Comparison of ENCODE assay signal across 10 cellular contexts in the genomic region with DNA sequence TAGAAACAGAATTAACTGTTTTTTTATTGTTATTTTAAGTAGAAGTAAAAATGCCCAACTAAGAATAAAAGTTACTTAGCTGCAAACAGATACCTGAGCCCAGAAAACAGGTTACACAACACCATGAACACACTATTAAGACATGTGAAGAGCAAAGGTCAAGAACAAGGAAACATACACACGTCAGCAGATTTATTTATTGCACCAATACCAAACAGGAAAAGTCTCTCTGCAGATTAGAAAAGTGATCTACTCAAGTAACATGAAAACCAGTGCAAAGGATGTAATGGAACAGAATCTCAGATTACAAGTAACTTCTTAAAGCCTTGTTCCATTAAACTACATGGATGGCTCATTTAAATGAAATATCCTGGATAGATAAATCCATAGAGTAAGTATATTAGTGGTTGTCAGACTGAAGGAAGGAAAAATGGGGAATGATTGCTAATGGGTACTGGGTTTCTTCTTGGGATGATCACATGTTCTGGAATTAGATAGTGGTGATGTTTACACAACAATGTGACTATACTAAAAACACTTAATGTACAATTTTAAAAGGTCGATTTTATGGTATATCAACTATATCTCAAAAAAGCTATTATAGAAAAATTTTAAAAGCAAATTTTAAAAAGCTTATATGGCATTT. TPM values are rescaled to one million over a fixed set of nuclear protein-coding genes. Genes with fewer than 3 reads are reported as not detected.
DNase-seq lines count a peak whose midpoint lies in the region; ATAC-seq, FAIRE-seq and TF ChIP-seq lines count a peak whose summit lies in the region.
"Had no signal": no experiment of that assay in that cellular context is flagged by ENCODE, and none has a peak within 500 bp of the region (broad histone marks: within the 10 kb centered on the region; RNA-seq: fewer than 3 reads in every experiment).

No MANE protein-coding gene starts in this region.

- POLR2A ChIA-PET in GM12878 (lab: Charles Lee), result interaction anchor here (0.7 kb wide), 2 partner anchors 12 to 20 kb away, joined by 3 to 5 read pairs; no protein-coding TSS in a partner anchor

- DNase-seq in left cardiac atrium (no peak), right atrium auricular region (ENCODE audit: low spot score) (no peak), GM12878 (ENCODE audit: low read depth, low spot score) (no peak), left colon (no peak), type B pancreatic cell (ENCODE audit: extremely low spot score, unreplicated experiment) (no peak), amniotic stem cell (lab: John Stamatoyannopoulos, UW) (no peak), G401 (ENCODE audit: low spot score) (no peak)
- DNase-seq in stimulated activated CD4-positive, alpha-beta T cell treated with anti-CD3 and anti-CD28 coated beads, Interleukin-12 subunit alpha, Interleukin-12 subunit beta, amount 100 ng/mL, for 4 hours, result no peak
- DNase-seq: H7 had no signal

- CTCF ChIA-PET in GM12878 (lab: Yijun Ruan, JAX), result no interaction called here

- no peak overlapping the region for H3K9ac ChIP-seq in GM12878 (ENCODE audit: control insufficient read depth, insufficient read depth, low read length)

- no peak for FAIRE-seq in GM12878 (lab: Jason Lieb, UNC)
- FAIRE-seq: GM18507 had no signal

- no peaks in the 10 kb centered on the region for H3K27me3 Mint-ChIP-seq in type B pancreatic cell

- WGBS in GM12878 (ENCODE audit: insufficient coverage, insufficient replicate concordance, low lambda C conversion rate, missing lambda C conversion rate), result 64% methylated on average over 2 of the region's 2 CpGs

- TF ChIP-seq POLR2A in GM12878 (IDR thresholded peaks at IDR 0.05; ENCODE audit: low read depth, low read length), result no peak

- H4K20me1 ChIP-seq in GM12878 (ENCODE audit: control insufficient read depth, insufficient read depth), result no peaks in the 10 kb centered on the region

- H3K4me1 Mint-ChIP-seq in type B pancreatic cell (ENCODE audit: unreplicated experiment), result peaks cover 9% of the 10 kb centered on the region

- H3K4me2 ChIP-seq in GM12878 (ENCODE audit: control insufficient read depth, insufficient read depth), result 0 out of 2 replicates have a peak overlapping the region, but pooled peaks have one; percentile 25

- TF ChIP-seq RAD21 in GM12878 (IDR thresholded peaks at IDR 0.05; ENCODE audit: insufficient read depth, low read depth, low read length), result no peak

- peaks cover 0 to 14% of the 10 kb centered on the region in 2 donors for H3K4me1 ChIP-seq in right atrium auricular region
- peaks cover 3% of the 10 kb centered on the region; the same call in 1 of the 2 replicates for H3K4me1 ChIP-seq in GM12878 (ENCODE audit: control insufficient read depth, insufficient read depth, low read length)

- in situ Hi-C loops in GM12878 (cut with MboI) (no loop called here), G401 (cut with HindIII; ENCODE audit: low sequenced_read_pairs) (no loop called here)

- BruUV-seq in GM12878 (replicated peaks; lab: Mats Ljungman, UMichigan), result no TSS peak

- no peaks in the 10 kb centered on the region for H3K9me3 Mint-ChIP-seq in type B pancreatic cell

- intact Hi-C loops in left cardiac atrium (cut with DNase I), result no loop called here
- intact Hi-C loops in GM12878 (cut with micrococcal nuclease; ENCODE audit: unreplicated experiment), result no loop called here
- intact Hi-C loops in left colon (cut with DNase I, micrococcal nuclease), result no loop called here

- SMC1A ChIA-PET in GM12878 (lab: Charles Lee; ENCODE audit: uncharacterized antibody, unreplicated experiment), result interaction anchor here (0.5 to 1.4 kb wide), 4 partner anchors 16 to 60 kb away, joined by 3 to 4 read pairs (median 4); no protein-coding TSS in a partner anchor

- RAD21 ChIA-PET in GM12878 (lab: Charles Lee; ENCODE audit: unreplicated experiment), result interaction anchor here (0.7 to 1.0 kb wide), 2 partner anchors 39 to 42 kb away, joined by 3 to 4 read pairs; no protein-coding TSS in a partner anchor

- TF ChIP-seq EP300 in GM12878 (IDR thresholded peaks at IDR 0.05; ENCODE audit: borderline replicate concordance in 1 of 2, control insufficient read depth in 1 of 2, low read depth in 2 of 2, low read length in 2 of 2), result no peak

- H3K79me2 ChIP-seq in GM12878 (ENCODE audit: control insufficient read depth, insufficient read depth, low read length), result peaks cover 16% of the 10 kb centered on the region

- peaks cover 4% of the 10 kb centered on the region for H3K36me3 Mint-ChIP-seq in type B pancreatic cell

- H3K27ac Mint-ChIP-seq in type B pancreatic cell, result peak overlapping the region; percentile 89

- H3K9me3 ChIP-seq in right atrium auricular region (no peaks in the 10 kb centered on the region), GM12878 (replicated peaks; ENCODE audit: control insufficient read depth, insufficient read depth, low read length) (no peaks in the 10 kb centered on the region)

- H3K27ac ChIP-seq in right atrium auricular region (no peak overlapping the region), GM12878 (ENCODE audit: control insufficient read depth, insufficient read depth) (no peak overlapping the region)

- TF ChIP-seq CTCF in right atrium auricular region (IDR thresholded peaks at IDR 0.05) (no peak), GM12878 (IDR thresholded peaks at IDR 0.05 in 2 of 3, conservative IDR thresholded peaks at IDR 0.05 in 1 of 3; ENCODE audit: control insufficient read depth in 2 of 3, extremely low read depth in 1 of 3, insufficient read depth in 1 of 3, low read depth in 3 of 3, low read length in 3 of 3) (no peak), type B pancreatic cell (conservative IDR thresholded peaks at IDR 0.05) (no peak)

- peaks cover 22% of the 10 kb centered on the region for H3K36me3 ChIP-seq in right atrium auricular region
- peaks cover 0 to 9% of the 10 kb centered on the region in 2 experiments; a peak in 1 of 4 replicates for H3K36me3 ChIP-seq in GM12878 (ENCODE audit: control insufficient read depth in 2 of 2, insufficient read depth in 2 of 2, low read length in 1 of 2)

- ATAC-seq in left cardiac atrium, result peak; percentile 68 to 74
- peak; percentile 53 for ATAC-seq in GM12878
- ATAC-seq in left colon, result peak; percentile 97

- H3K4me3 ChIP-seq in right atrium auricular region (no peak overlapping the region), GM12878 (no peak overlapping the region)

- peak overlapping the region; percentile 77 for H3K4me3 Mint-ChIP-seq in type B pancreatic cell

- H3K27me3 ChIP-seq in right atrium auricular region (no peaks in the 10 kb centered on the region), GM12878 (replicated peaks in 1 of 2; ENCODE audit: control insufficient read depth in 2 of 2, insufficient read depth in 2 of 2, low read length in 1 of 2) (no peaks in the 10 kb centered on the region)

- H2AFZ ChIP-seq in GM12878 (ENCODE audit: control insufficient read depth, low read depth, low read length), result no peak overlapping the region

TF ChIP-seq in GM12878, 131 proteins besides CTCF, POLR2A, EP300 and RAD21 (continues in another document):
- TF ChIP-seq NR2F1 (conservative IDR thresholded peaks at IDR 0.05) (0 out of 2 replicates have a peak, but pooled peaks have one; percentile 13), STAT3 (IDR thresholded peaks at IDR 0.05; ENCODE audit: low read depth, low read length) (no peak)

RNA-seq across cellular contexts. Expression of a gene that starts 6.1 kb away (rescaled TPM):
- total RNA-seq in left cardiac atrium, result 100 to 1,000 TPM in 1 of 2 donors, 10 to 100 TPM in 1; 78.4 to 105 TPM
- 10 to 100 TPM; 54.6 to 60.9 TPM for total RNA-seq in right atrium auricular region
- 32.4 and 37.5 TPM in 2 replicates for total RNA-seq in GM12878 (2013; cell fraction: nucleolus; rRNA removed)
- 24.5 and 27.9 TPM in 2 replicates for total RNA-seq in GM12878 (2014; rRNA removed)
- total RNA-seq in GM12878 (2014; rRNA removed; fragmentation: Illumina TruSeq; extraction: Trizol), result 23.7 and 25.6 TPM in 2 replicates
- 32.7 and 36.2 TPM in 2 replicates for total RNA-seq in GM12878 (2021)
- 17.8 TPM for polyA plus RNA-seq in GM12878 (2011; ENCODE audit: low read depth)
- 55.1 and 96.6 TPM in 2 replicates for polyA plus RNA-seq in GM12878 (2011; rRNA removed)
- polyA plus RNA-seq in GM12878 (2011; cell fraction: cytosol; rRNA removed), result 16.0 and 17.1 TPM in 2 replicates
- polyA plus RNA-seq in GM12878 (2011; cell fraction: nucleus; rRNA removed), result 18.8 and 22.3 TPM in 2 replicates
- polyA plus RNA-seq in GM12878 (2012), result 18.3 and 25.1 TPM in 2 replicates
- 34.3 and 51.3 TPM in 2 replicates for polyA plus RNA-seq in GM12878 (2014; fragmentation: Illumina TruSeq; extraction: Trizol)
- 100 to 1,000 TPM; 101 to 156 TPM for polyA plus RNA-seq in GM12878 (2014; fragmentation: Nextera tagmentation; extraction: Ambion mirVana)
- 29.8 and 31.7 TPM in 2 replicates for polyA plus RNA-seq in GM12878 (2014; rRNA removed)
- polyA plus RNA-seq in GM12878 (2016; fragmentation: Nextera tagmentation; extraction: Ambion mirVana), result 10 to 100 TPM; 86.2 to 88.8 TPM
- polyA minus RNA-seq in GM12878 (2011; rRNA and poly(A)+ RNA removed), result 24.2 and 52.4 TPM in 2 replicates
- polyA minus RNA-seq in GM12878 (2011; cell fraction: cytosol; rRNA and poly(A)+ RNA removed), result 15.8 and 18.3 TPM in 2 replicates
- polyA minus RNA-seq in GM12878 (2011; cell fraction: nucleus; rRNA and poly(A)+ RNA removed), result 8.0 and 12.4 TPM in 2 replicates
- total RNA-seq in left colon, result 100 to 1,000 TPM in 1 of 2 donors, 10 to 100 TPM in 1; 97.3 to 107 TPM
- total RNA-seq in type B pancreatic cell (ENCODE audit: low replicate concordance), result 56.9 and 67.5 TPM in 2 replicates
- total RNA-seq in G401 (2014; rRNA removed; shearing (Covaris generic)), result 29.6 and 41.2 TPM in 2 replicates

RNA-seq across cellular contexts. Expression of a gene that starts 22.1 kb away (rescaled TPM):
- total RNA-seq in left cardiac atrium (10 to 100 TPM; 10.1 to 15.9 TPM), right atrium auricular region (10 to 100 TPM in 1 of 2 donors, 1 to 10 TPM in 1; 9.6 to 12.8 TPM), GM12878 (2014; rRNA removed) (14.6 and 16.6 TPM in 2 replicates), GM12878 (2014; rRNA removed; fragmentation: Illumina TruSeq; extraction: Trizol) (22.4 and 22.6 TPM in 2 replicates), GM12878 (2021) (26.2 and 26.6 TPM in 2 replicates), left colon (10 to 100 TPM; 28.8 to 34.8 TPM), type B pancreatic cell (ENCODE audit: low replicate concordance) (27.5 and 37.2 TPM in 2 replicates)
- 66.8 and 76.2 TPM in 2 replicates for total RNA-seq in GM12878 (2013; cell fraction: nucleolus; rRNA removed)
- polyA plus RNA-seq in GM12878 (2011; ENCODE audit: low read depth), result 14.3 TPM
- polyA plus RNA-seq in GM12878 (2011; rRNA removed) (52.2 and 62.2 TPM in 2 replicates), GM12878 (2014; fragmentation: Illumina TruSeq; extraction: Trizol) (26.3 and 31.4 TPM in 2 replicates), GM12878 (2014; fragmentation: Nextera tagmentation; extraction: Ambion mirVana) (10 to 100 TPM in 1 of 2 experiments, 1 to 10 TPM in 1; 7.1 to 12.5 TPM), GM12878 (2014; rRNA removed) (14.4 and 15.8 TPM in 2 replicates), GM12878 (2016; fragmentation: Nextera tagmentation; extraction: Ambion mirVana) (10 to 100 TPM; 23.2 to 23.3 TPM)
- 28.7 and 38.6 TPM in 2 replicates for polyA plus RNA-seq in GM12878 (2011; cell fraction: cytosol; rRNA removed)
- polyA plus RNA-seq in GM12878 (2011; cell fraction: nucleus; rRNA removed), result 26.1 and 34.9 TPM in 2 replicates
- 18.9 and 29.3 TPM in 2 replicates for polyA plus RNA-seq in GM12878 (2012)
- polyA minus RNA-seq in GM12878 (2011; rRNA and poly(A)+ RNA removed), result 72.9 and 82.0 TPM in 2 replicates
- polyA minus RNA-seq in GM12878 (2011; cell fraction: cytosol; rRNA and poly(A)+ RNA removed), result 24.1 and 26.5 TPM in 2 replicates
- polyA minus RNA-seq in GM12878 (2011; cell fraction: nucleus; rRNA and poly(A)+ RNA removed), result 28.5 and 42.1 TPM in 2 replicates
- total RNA-seq in G401 (2014; rRNA removed; shearing (Covaris generic)), result 6.8 and 8.0 TPM in 2 replicates
